10 cellular contexts compared by ENCODE assay signal in the genomic region with DNA sequence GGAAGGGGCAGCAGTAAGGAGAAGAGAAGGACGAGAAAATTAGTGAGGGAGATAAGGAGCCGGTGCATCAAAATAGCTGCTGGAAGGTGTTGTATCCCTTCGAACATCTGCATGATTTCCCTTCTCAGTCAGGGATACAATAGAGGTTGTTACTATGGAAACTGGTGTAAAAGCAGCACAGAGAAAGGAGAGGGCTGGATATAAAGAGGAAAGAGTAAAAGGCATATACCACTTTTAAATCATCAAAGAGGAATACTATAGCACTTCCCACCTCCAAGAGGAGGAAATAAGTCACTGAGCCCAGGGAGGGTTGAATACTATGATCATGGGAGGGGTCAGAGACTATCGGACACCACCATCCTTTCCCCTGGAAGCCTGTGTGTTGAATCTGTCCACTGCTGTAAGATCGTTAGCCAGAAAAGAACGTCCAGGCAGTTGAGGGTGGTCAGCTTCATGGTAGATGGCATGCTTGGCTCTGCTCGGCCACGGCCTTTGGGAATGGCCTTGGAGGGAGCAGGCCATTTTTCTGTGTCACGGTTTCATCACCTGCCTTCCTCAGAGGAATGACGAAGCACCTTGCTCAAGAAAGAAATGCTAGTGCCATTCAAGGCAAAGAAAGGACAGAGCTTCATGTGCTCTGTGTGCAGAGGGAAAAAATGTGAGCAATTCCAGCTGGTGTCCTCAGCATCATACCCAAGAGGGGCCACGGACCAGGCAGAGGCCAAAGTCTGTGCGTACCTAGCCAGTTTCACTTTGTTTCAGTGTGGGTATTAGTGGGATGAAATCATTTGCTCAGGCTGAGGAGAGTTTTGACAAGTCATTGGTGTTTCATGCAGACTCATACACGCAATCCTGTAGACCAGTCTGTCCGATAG.
DNase-seq lines count a peak whose midpoint lies in the region; ATAC-seq and TF ChIP-seq lines count a peak whose summit lies in the region.
"Had no signal": no experiment of that assay in that cellular context is flagged by ENCODE, and none has a peak within 500 bp of the region (broad histone marks: within the 10 kb centered on the region; RNA-seq: fewer than 3 reads in every experiment).

No MANE protein-coding gene starts in this region.

- no peak overlapping the region for H3K4me2 ChIP-seq in GM23338
- peak overlapping the region; percentile 30 for H3K4me2 ChIP-seq in fibroblast of lung (ENCODE audit: extremely low read depth, insufficient read depth, low read length)

- H3K36me3 Mint-ChIP-seq in GM23338 (ENCODE audit: low read depth) (no peaks in the 10 kb centered on the region), natural killer cell (no peaks in the 10 kb centered on the region)

- H3K36me3 ChIP-seq in GM23338 (ENCODE audit: insufficient read depth) (no peaks in the 10 kb centered on the region), fibroblast of lung (ENCODE audit: control insufficient read depth, insufficient read depth, low read length) (no peaks in the 10 kb centered on the region), psoas muscle (ENCODE audit: insufficient read depth in 1 of 2, low read depth in 1 of 2) (no peaks in the 10 kb centered on the region)
- H3K36me3 ChIP-seq: thoracic aorta had no signal

- peaks cover 38% of the 10 kb centered on the region for H3K4me1 Mint-ChIP-seq in GM23338
- no peaks in the 10 kb centered on the region for H3K4me1 Mint-ChIP-seq in natural killer cell

- H3K4me3 ChIP-seq in GM23338 (no peak overlapping the region), fibroblast of lung (replicated peaks in 1 of 4; ENCODE audit: control extremely low read depth in 1 of 4, insufficient read depth in 1 of 4, low read depth in 3 of 4, low read length in 4 of 4) (no peak overlapping the region), psoas muscle (no peak overlapping the region)
- H3K4me3 ChIP-seq: thoracic aorta had no signal

- H3F3A ChIP-seq in GM23338 (replicated peaks; ENCODE audit: low read depth), result no peaks in the 10 kb centered on the region

- 0 out of 2 replicates have a peak, but pooled peaks cover 5% of the 10 kb centered on the region for H3K4me1 ChIP-seq in GM23338 (ENCODE audit: insufficient read depth)
- peaks cover 14% of the 10 kb centered on the region for H3K4me1 ChIP-seq in fibroblast of lung (ENCODE audit: control insufficient read depth, extremely low read depth, insufficient read depth, low read length)
- H3K4me1 ChIP-seq in psoas muscle, result peaks cover 54% of the 10 kb centered on the region

- DNase-seq in GM23338 (ENCODE audit: low spot score), result no peak
- DNase-seq in NCI-H748 (lab: John Stamatoyannopoulos, UW; ENCODE audit: unreplicated experiment), result peak; percentile 71
- no peak for DNase-seq in fibroblast of lung (ENCODE audit: low read depth in 2 of 2)
- no peak for DNase-seq in psoas muscle
- DNase-seq in activated CD8-positive, alpha-beta memory T cell treated with anti-CD3 and anti-CD28 coated beads, Interleukin-2, amount 50 U/mL, for 48 hours, result no peak
- DNase-seq in natural killer cell, result no peak
- no peak for DNase-seq in activated CD4-positive, alpha-beta T cell treated with anti-CD3 and anti-CD28 coated beads for 48 hours
- DNase-seq: NCI-H446 had no signal

- H3K9me3 Mint-ChIP-seq in GM23338, result no peaks in the 10 kb centered on the region
- H3K9me3 Mint-ChIP-seq in natural killer cell, result no peaks in the 10 kb centered on the region

- no peaks in the 10 kb centered on the region for H4K20me1 ChIP-seq in GM23338 (replicated peaks; ENCODE audit: insufficient read depth)
- no peaks in the 10 kb centered on the region for H4K20me1 ChIP-seq in fibroblast of lung (ENCODE audit: control insufficient read depth, extremely low read depth, insufficient read depth, low read length)

- intact Hi-C loops in psoas muscle (cut with DNase I) (no loop called here), natural killer cell (cut with micrococcal nuclease) (no loop called here)

- H3K27me3 ChIP-seq in GM23338 (ENCODE audit: insufficient read depth), result no peaks in the 10 kb centered on the region
- no peaks in the 10 kb centered on the region for H3K27me3 ChIP-seq in fibroblast of lung (ENCODE audit: control insufficient read depth, insufficient read depth, low read length)
- no peaks in the 10 kb centered on the region for H3K27me3 ChIP-seq in psoas muscle (ENCODE audit: insufficient read depth in 3 of 3, low read length in 2 of 3)

- ATAC-seq in GM23338, result no peak
- peak in 3 of 4 donors; percentile 1 to 49 (median 39) for ATAC-seq in psoas muscle
- no peak for ATAC-seq in natural killer cell
- ATAC-seq in HG03095 (IDR thresholded peaks at IDR 0.05; ENCODE audit: unreplicated experiment), result no peak

- H3K9ac ChIP-seq in fibroblast of lung (ENCODE audit: insufficient read depth, low read length), result no peak overlapping the region

- H3K9me2 ChIP-seq in GM23338 (ENCODE audit: insufficient read depth), result no peaks in the 10 kb centered on the region

- TF ChIP-seq CTCF in GM23338 (conservative IDR thresholded peaks at IDR 0.05; ENCODE audit: low read depth in 2 of 2) (no peak), fibroblast of lung (conservative IDR thresholded peaks at IDR 0.05 in 1 of 2, IDR thresholded peaks at IDR 0.05 in 1 of 2; ENCODE audit: low read depth in 1 of 2, low read length in 2 of 2) (no peak), psoas muscle (IDR thresholded peaks at IDR 0.05) (no peak), natural killer cell (IDR thresholded peaks at IDR 0.05) (no peak)

- H3K9me3 ChIP-seq in fibroblast of lung (ENCODE audit: control insufficient read depth, insufficient read depth, low read depth, low read length) (no peaks in the 10 kb centered on the region), psoas muscle (no peaks in the 10 kb centered on the region)
- H3K9me3 ChIP-seq: thoracic aorta had no signal

- H3K4me3 Mint-ChIP-seq in GM23338 (no peak overlapping the region), natural killer cell (no peak overlapping the region)

- 76 to 78% (median 76%) methylated on average over 14 of the region's 14 CpGs for WGBS in psoas muscle, 3 donors

- H3K79me2 ChIP-seq in GM23338 (replicated peaks; ENCODE audit: insufficient read depth), result no peaks in the 10 kb centered on the region
- no peaks in the 10 kb centered on the region for H3K79me2 ChIP-seq in fibroblast of lung (ENCODE audit: control insufficient read depth, insufficient read depth, low read length)

- H3K27me3 Mint-ChIP-seq in GM23338 (ENCODE audit: insufficient read depth, low read depth, poor library complexity) (peaks cover 8% of the 10 kb centered on the region), natural killer cell (ENCODE audit: low read depth in 2 of 2) (peaks cover 6 to 20% of the 10 kb centered on the region in 2 donors)

- H2AFZ ChIP-seq in GM23338, result no peak overlapping the region
- H2AFZ ChIP-seq in fibroblast of lung (ENCODE audit: low read length), result no peak overlapping the region

- 0 out of 2 replicates have a peak overlapping the region, but pooled peaks have one; percentile 56 for H3K27ac Mint-ChIP-seq in GM23338
- H3K27ac Mint-ChIP-seq in natural killer cell, result no peak overlapping the region

- H3K27ac ChIP-seq in GM23338 (ENCODE audit: low read depth) (no peak overlapping the region), fibroblast of lung (ENCODE audit: insufficient read depth, low read length) (no peak overlapping the region), psoas muscle (peak overlapping the region; percentile 98)

TF ChIP-seq in GM23338, 12 proteins besides CTCF, POLR2A, EP300 and RAD21 (continues in another document):
- TF ChIP-seq CREB1 (CRISPR knock-in tag; IDR thresholded peaks at IDR 0.05; ENCODE audit: low read depth) (no peak), EZH2 (IDR thresholded peaks at IDR 0.05; ENCODE audit: low read depth, unreplicated experiment) (no peak), ZNF114 (CRISPR knock-in tag; IDR thresholded peaks at IDR 0.05) (no peak), STAT1 (IDR thresholded peaks at IDR 0.05; ENCODE audit: unreplicated experiment) (no peak), NANOG (IDR thresholded peaks at IDR 0.05; ENCODE audit: borderline replicate concordance) (no peak)

Comparison
In these comparisons a context has a peak if more than half of its experiments do, and no peak if none do; other contexts are left out.
1. ATAC-seq: peak in psoas muscle (3 of 4); none in GM23338 (single experiment), natural killer cell (0 of 3) and HG03095 (single experiment).